8 cellular contexts compared by ENCODE assay signal in genomic region chr9:129412176-129412813, GRCh38.
A peak's percentile ranks its signal among the peaks of the same experiment; 100 is the strongest.
DNase-seq lines count a peak whose midpoint lies in the region; ATAC-seq and TF ChIP-seq lines count a peak whose summit lies in the region.
"Not testable (repeated sequence)": the region's sequence is repeated elsewhere in the genome, so short reads cannot be mapped to it uniquely, and the experiment has no call there.

No MANE protein-coding gene starts in this region.

- not testable (repeated sequence) for TF ChIP-seq POLR2A in breast epithelium (IDR thresholded peaks at IDR 0.05); gastroesophageal sphincter (IDR thresholded peaks at IDR 0.05); prostate gland (IDR thresholded peaks at IDR 0.05)

- BruUV-seq in Calu3 (replicated peaks; lab: Mats Ljungman, UMichigan); PC-9 (replicated peaks; lab: Mats Ljungman, UMichigan): not testable (repeated sequence)

- H3K4me3 ChIP-seq in PC-9: peak overlapping the region; percentile 49; the same call in 1 of the 2 replicates
- peak overlapping the region in 1 of 3 donors; percentile 84 for H3K4me3 ChIP-seq in breast epithelium
- H3K4me3 ChIP-seq in gastroesophageal sphincter: peak overlapping the region in 1 of 2 donors; percentile 68
- not testable (repeated sequence) for H3K4me3 ChIP-seq in mesodermal cell (ENCODE audit: extremely low read depth, insufficient read depth, low read length, poor library complexity, severe bottlenecking); prostate gland
- H3K4me3 ChIP-seq in tibial artery: peak overlapping the region in 1 of 2 donors; percentile 61

- H3K4me3 Mint-ChIP-seq in Calu3 (ENCODE audit: low read depth, unreplicated experiment): peak overlapping the region; percentile 55
- peak overlapping the region; percentile 65 for H3K4me3 Mint-ChIP-seq in activated CD8-positive, alpha-beta memory T cell treated with anti-CD3 and anti-CD28 coated beads, Interleukin-2, amount 10 ng/mL, durations not matched to agents 7 days and 5 days

- not testable (repeated sequence) for H4K20me1 ChIP-seq in PC-9 (ENCODE audit: insufficient read depth)

- WGBS in gastroesophageal sphincter (ENCODE audit: low coverage in 1 of 2), 2 donors: 90 to 97% methylated on average over 6 of the region's 11 CpGs
- 92 to 98% methylated on average over 9 to 11 of the region's 11 CpGs for WGBS in mesodermal cell (ENCODE audit: insufficient coverage in 2 of 2), 2 experiments
- 86% methylated on average over 11 of the region's 11 CpGs for WGBS in prostate gland

- not testable (repeated sequence) for TF ChIP-seq EP300 in gastroesophageal sphincter (IDR thresholded peaks at IDR 0.05)

- intact Hi-C loops in Calu3 (cut with micrococcal nuclease; ENCODE audit: unreplicated experiment): loop anchor here (10.0 kb wide), 1 partner anchor 73 kb away; no protein-coding TSS in a partner anchor
- intact Hi-C loops in PC-9 (cut with micrococcal nuclease; ENCODE audit: unreplicated experiment): loop anchor here (2.0 to 10.0 kb wide), 2 partner anchors 47 to 71 kb away; no protein-coding TSS in a partner anchor
- intact Hi-C loops in breast epithelium (cut with DNase I; ENCODE audit: low total_unique reads): not testable (repeated sequence)
- intact Hi-C loops in prostate gland (cut with DNase I): loop anchor here (2.0 to 5.0 kb wide), 2 partner anchors 71 to 90 kb away; no protein-coding TSS in a partner anchor
- intact Hi-C loops in tibial artery (cut with DNase I; ENCODE audit: low total_unique reads): loop anchor here (5.0 kb wide), 1 partner anchor 235 kb away; the partner anchor contains the start of gene IER5L

- CTCF ChIA-PET in Calu3 (lab: Charles Lee); PC-9 (lab: Charles Lee): not testable (repeated sequence)
- CTCF ChIA-PET in activated CD8-positive, alpha-beta memory T cell treated with anti-CD3 and anti-CD28 coated beads, Interleukin-2, amount 10 ng/mL, durations not matched to agents 7 days and 5 days (lab: Charles Lee): interaction anchor here (1.5 kb wide), 1 partner anchor 28 kb away, joined by 5 read pairs; no protein-coding TSS in a partner anchor

- H3K9me3 ChIP-seq in PC-9 (ENCODE audit: insufficient read depth, low read depth); breast epithelium; gastroesophageal sphincter; mesodermal cell (ENCODE audit: control insufficient read depth, low read length); prostate gland; tibial artery: not testable (repeated sequence)

- H3K27ac ChIP-seq in PC-9 (peak overlapping the region; percentile 85), breast epithelium (peak overlapping the region; percentile 100), gastroesophageal sphincter (peak overlapping the region; percentile 95 to 98 (median 96)), mesodermal cell (ENCODE audit: low read depth, low read length, severe bottlenecking) (peak overlapping the region; percentile 100), prostate gland (peak overlapping the region; percentile 99), tibial artery (peak overlapping the region; percentile 97 to 100)

- H3K4me2 ChIP-seq in PC-9: peak overlapping the region; percentile 76

- ATAC-seq in activated CD8-positive, alpha-beta memory T cell treated with anti-CD3 and anti-CD28 coated beads, Interleukin-2, amount 10 ng/mL, durations not matched to agents 7 days and 5 days; gastroesophageal sphincter: not testable (repeated sequence)

- H3K36me3 Mint-ChIP-seq in Calu3 (ENCODE audit: insufficient read depth, unreplicated experiment): peaks cover 26% of the 10 kb centered on the region
- peaks cover 10% of the 10 kb centered on the region for H3K36me3 Mint-ChIP-seq in activated CD8-positive, alpha-beta memory T cell treated with anti-CD3 and anti-CD28 coated beads, Interleukin-2, amount 10 ng/mL, durations not matched to agents 7 days and 5 days

- peaks cover 32% of the 10 kb centered on the region for H3K4me1 ChIP-seq in PC-9 (replicated peaks; ENCODE audit: insufficient read depth)
- H3K4me1 ChIP-seq in breast epithelium: not testable (repeated sequence)
- H3K4me1 ChIP-seq in gastroesophageal sphincter: peaks cover 0 to 64% (median 20%) of the 10 kb centered on the region in 3 donors
- peaks cover 34% of the 10 kb centered on the region for H3K4me1 ChIP-seq in mesodermal cell (ENCODE audit: control insufficient read depth, insufficient read depth, low read length, poor library complexity, severe bottlenecking)
- H3K4me1 ChIP-seq in prostate gland (replicated peaks): peaks cover 13% of the 10 kb centered on the region
- peaks cover 0 to 34% (median 29%) of the 10 kb centered on the region in 4 donors for H3K4me1 ChIP-seq in tibial artery

- H3K36me3 ChIP-seq in PC-9 (ENCODE audit: low read depth); breast epithelium; gastroesophageal sphincter; mesodermal cell (ENCODE audit: control insufficient read depth, insufficient read depth, low read length); prostate gland; tibial artery: not testable (repeated sequence)

- H3K9me2 ChIP-seq in PC-9 (ENCODE audit: insufficient read depth): not testable (repeated sequence)

- H3K79me2 ChIP-seq in PC-9 (ENCODE audit: low read depth): not testable (repeated sequence)

- H2AFZ ChIP-seq in PC-9: peak overlapping the region; percentile 61; the same call in 1 of the 2 replicates

- H3K4me1 Mint-ChIP-seq in Calu3 (ENCODE audit: low read depth, unreplicated experiment): peaks cover 32% of the 10 kb centered on the region
- H3K4me1 Mint-ChIP-seq in activated CD8-positive, alpha-beta memory T cell treated with anti-CD3 and anti-CD28 coated beads, Interleukin-2, amount 10 ng/mL, durations not matched to agents 7 days and 5 days: peaks cover 20% of the 10 kb centered on the region

- POLR2A ChIA-PET in PC-9 (lab: Charles Lee; ENCODE audit: unreplicated experiment): interaction anchor here (0.7 kb wide), 1 partner anchor 10 kb away, joined by 4 read pairs; no protein-coding TSS in a partner anchor

- not testable (repeated sequence) for TF ChIP-seq CTCF in Calu3 (IDR thresholded peaks at IDR 0.05; ENCODE audit: unreplicated experiment); PC-9 (conservative IDR thresholded peaks at IDR 0.05); breast epithelium (IDR thresholded peaks at IDR 0.05); gastroesophageal sphincter (IDR thresholded peaks at IDR 0.05); prostate gland (IDR thresholded peaks at IDR 0.05); tibial artery (IDR thresholded peaks at IDR 0.05)

- not testable (repeated sequence) for H3K27me3 ChIP-seq in PC-9 (ENCODE audit: insufficient read depth, low read depth); breast epithelium; gastroesophageal sphincter; prostate gland (replicated peaks; ENCODE audit: insufficient read depth); tibial artery

- not testable (repeated sequence) for DNase-seq in Calu3; PC-9; activated CD8-positive, alpha-beta memory T cell treated with anti-CD3 and anti-CD28 coated beads, Interleukin-2, amount 10 ng/mL, durations not matched to agents 7 days and 5 days; breast epithelium (ENCODE audit: low spot score in 2 of 2); prostate gland (ENCODE audit: low spot score); tibial artery

- H3K27me3 Mint-ChIP-seq in Calu3 (ENCODE audit: unreplicated experiment); activated CD8-positive, alpha-beta memory T cell treated with anti-CD3 and anti-CD28 coated beads, Interleukin-2, amount 10 ng/mL, durations not matched to agents 7 days and 5 days: not testable (repeated sequence)

- H3F3A ChIP-seq in PC-9 (ENCODE audit: insufficient read depth, low read depth): peaks cover 18% of the 10 kb centered on the region; the same call in 1 of the 2 replicates

- H3K9me3 Mint-ChIP-seq in Calu3 (ENCODE audit: low read depth, unreplicated experiment); activated CD8-positive, alpha-beta memory T cell treated with anti-CD3 and anti-CD28 coated beads, Interleukin-2, amount 10 ng/mL, durations not matched to agents 7 days and 5 days (ENCODE audit: low read depth): not testable (repeated sequence)

- H3K27ac Mint-ChIP-seq in Calu3 (ENCODE audit: unreplicated experiment): peak overlapping the region; percentile 92
- peak overlapping the region; percentile 96 for H3K27ac Mint-ChIP-seq in activated CD8-positive, alpha-beta memory T cell treated with anti-CD3 and anti-CD28 coated beads, Interleukin-2, amount 10 ng/mL, durations not matched to agents 7 days and 5 days
